ENCODE assay signal across 8 cellular contexts in the genomic region with DNA sequence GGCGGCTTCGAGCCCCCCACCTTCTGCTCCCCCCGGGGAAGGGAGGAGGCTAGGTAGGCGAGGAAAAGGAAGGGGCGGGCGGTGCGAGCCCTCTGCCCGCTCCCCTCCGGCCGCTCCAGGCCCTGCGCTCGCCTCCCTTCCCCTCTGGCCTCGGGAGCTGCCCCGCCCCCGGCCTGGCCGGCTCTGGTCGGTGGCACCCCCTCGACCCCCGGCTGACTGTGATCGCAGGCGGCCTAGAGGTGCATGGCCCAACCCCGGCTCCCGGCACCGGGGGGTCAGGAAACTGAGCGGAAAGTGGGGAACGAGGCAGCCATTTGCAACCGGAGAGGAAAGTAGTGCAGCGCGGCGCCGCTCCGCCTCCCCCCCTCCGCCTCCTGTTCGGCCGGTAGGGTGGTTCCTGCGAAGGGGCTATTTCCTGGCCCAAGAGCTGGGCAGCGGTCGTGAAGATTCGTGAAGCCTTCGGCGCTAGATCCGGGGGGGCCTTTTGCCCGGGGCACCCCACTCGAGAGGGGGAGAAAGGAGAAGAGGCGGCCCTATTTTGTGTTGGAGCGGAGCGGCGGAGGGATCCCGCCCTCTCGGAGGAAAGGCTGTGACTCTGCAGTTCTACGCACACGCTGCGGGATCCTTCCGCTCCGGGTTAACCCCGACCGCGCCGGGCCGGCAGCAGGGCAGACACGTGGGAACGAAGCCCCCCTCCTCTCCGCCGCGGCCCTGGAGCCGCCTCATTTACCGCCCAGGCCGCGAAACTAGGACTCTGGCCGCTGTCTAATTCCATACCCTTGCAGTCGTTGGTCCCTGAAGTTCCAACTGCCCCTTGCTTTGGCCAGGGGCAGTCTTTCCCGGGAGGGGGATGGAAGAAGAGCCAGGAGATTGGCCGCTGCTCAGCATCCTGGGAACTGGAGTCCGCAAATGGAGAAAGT. TPM values are rescaled to one million over a fixed set of nuclear protein-coding genes. Genes with fewer than 3 reads are reported as not detected.
A peak's percentile ranks its signal among the peaks of the same experiment; 100 is the strongest.
DNase-seq lines count a peak whose midpoint lies in the region; ATAC-seq and TF ChIP-seq lines count a peak whose summit lies in the region.

A gene with protein sequence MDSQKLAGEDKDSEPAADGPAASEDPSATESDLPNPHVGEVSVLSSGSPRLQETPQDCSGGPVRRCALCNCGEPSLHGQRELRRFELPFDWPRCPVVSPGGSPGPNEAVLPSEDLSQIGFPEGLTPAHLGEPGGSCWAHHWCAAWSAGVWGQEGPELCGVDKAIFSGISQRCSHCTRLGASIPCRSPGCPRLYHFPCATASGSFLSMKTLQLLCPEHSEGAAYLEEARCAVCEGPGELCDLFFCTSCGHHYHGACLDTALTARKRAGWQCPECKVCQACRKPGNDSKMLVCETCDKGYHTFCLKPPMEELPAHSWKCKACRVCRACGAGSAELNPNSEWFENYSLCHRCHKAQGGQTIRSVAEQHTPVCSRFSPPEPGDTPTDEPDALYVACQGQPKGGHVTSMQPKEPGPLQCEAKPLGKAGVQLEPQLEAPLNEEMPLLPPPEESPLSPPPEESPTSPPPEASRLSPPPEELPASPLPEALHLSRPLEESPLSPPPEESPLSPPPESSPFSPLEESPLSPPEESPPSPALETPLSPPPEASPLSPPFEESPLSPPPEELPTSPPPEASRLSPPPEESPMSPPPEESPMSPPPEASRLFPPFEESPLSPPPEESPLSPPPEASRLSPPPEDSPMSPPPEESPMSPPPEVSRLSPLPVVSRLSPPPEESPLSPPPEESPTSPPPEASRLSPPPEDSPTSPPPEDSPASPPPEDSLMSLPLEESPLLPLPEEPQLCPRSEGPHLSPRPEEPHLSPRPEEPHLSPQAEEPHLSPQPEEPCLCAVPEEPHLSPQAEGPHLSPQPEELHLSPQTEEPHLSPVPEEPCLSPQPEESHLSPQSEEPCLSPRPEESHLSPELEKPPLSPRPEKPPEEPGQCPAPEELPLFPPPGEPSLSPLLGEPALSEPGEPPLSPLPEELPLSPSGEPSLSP (N-terminal part only) (minus strand): TSS at position 558 of the 920 bp plus-strand sequence. CDS start 5,470 bp downstream, outside the sequence.

- no peaks in the 10 kb centered on the region for H3K9me3 Mint-ChIP-seq in activated CD4-positive, alpha-beta T cell treated with anti-CD3 and anti-CD28 coated beads, Interleukin-2, amount 10 ng/mL, durations not matched to agents 24 days and 14 days

- peaks cover 46% of the 10 kb centered on the region for H3K4me1 Mint-ChIP-seq in activated CD4-positive, alpha-beta T cell treated with anti-CD3 and anti-CD28 coated beads, Interleukin-2, amount 10 ng/mL, durations not matched to agents 24 days and 14 days

- intact Hi-C loops in activated CD4-positive, alpha-beta T cell treated with anti-CD3 and anti-CD28 coated beads, Interleukin-2, amount 10 ng/mL, durations not matched to agents 24 days and 14 days (cut with micrococcal nuclease): loop anchor here (1.0 to 5.0 kb wide), 3 partner anchors 9 to 127 kb away; a partner anchor contains a TSS

- H3K27me3 Mint-ChIP-seq in activated CD4-positive, alpha-beta T cell treated with anti-CD3 and anti-CD28 coated beads, Interleukin-2, amount 10 ng/mL, durations not matched to agents 24 days and 14 days: no peaks in the 10 kb centered on the region

- peak within 1 kb of the TSS; percentile 88 for H3K4me3 ChIP-seq in coronary artery

- H3K27ac ChIP-seq in coronary artery: peak within 1 kb of the TSS; percentile 88 to 98

- ATAC-seq in GM18868 (IDR thresholded peaks at IDR 0.05; ENCODE audit: unreplicated experiment) (peak; percentile 55), HG03432 (IDR thresholded peaks at IDR 0.05; ENCODE audit: unreplicated experiment) (peak; percentile 65)

- H3K36me3 Mint-ChIP-seq in activated CD4-positive, alpha-beta T cell treated with anti-CD3 and anti-CD28 coated beads, Interleukin-2, amount 10 ng/mL, durations not matched to agents 24 days and 14 days (ENCODE audit: low read depth): peaks cover 25% of the 10 kb centered on the region

- peak within 1 kb of the TSS; percentile 95 for H3K27ac Mint-ChIP-seq in activated CD4-positive, alpha-beta T cell treated with anti-CD3 and anti-CD28 coated beads, Interleukin-2, amount 10 ng/mL, durations not matched to agents 24 days and 14 days

- DNase-seq in 8988T (peak; percentile 97), NCI-H524 treated with DMSO at 0.1 percent for 48 hours (lab: John Stamatoyannopoulos, UW) (peak; percentile 47), coronary artery (ENCODE audit: low spot score) (peak; percentile 94), left kidney (ENCODE audit: low read depth, low spot score) (peak; percentile 98)
- peak; percentile 96 for DNase-seq in activated CD4-positive, alpha-beta T cell treated with anti-CD3 and anti-CD28 coated beads, Interleukin-2, amount 10 ng/mL, durations not matched to agents 24 days and 14 days
- peak; percentile 91 for DNase-seq in stimulated activated CD4-positive, alpha-beta T cell treated with anti-CD3 and anti-CD28 coated beads, Interleukin-1b, Interleukin-23, amount 100 ng/mL, for 48 hours

- H3K4me3 Mint-ChIP-seq in activated CD4-positive, alpha-beta T cell treated with anti-CD3 and anti-CD28 coated beads, Interleukin-2, amount 10 ng/mL, durations not matched to agents 24 days and 14 days: peak within 1 kb of the TSS; percentile 98

- no peak for TF ChIP-seq CTCF in coronary artery (IDR thresholded peaks at IDR 0.05)

RNA-seq across cellular contexts. Expression of the gene that starts here (rescaled TPM):
- total RNA-seq in activated CD4-positive, alpha-beta T cell treated with anti-CD3 and anti-CD28 coated beads, Interleukin-2, amount 10 ng/mL, durations not matched to agents 24 days and 14 days: 101 TPM in 2 replicates

Comparison
In these comparisons a context has a peak if more than half of its experiments do, and no peak if none do; other contexts are left out.
1. Peak in every context shown above with its lines: DNase-seq, ATAC-seq, H3K4me3 ChIP-seq and H3K27ac ChIP-seq.
2. DNase-seq: peak in every context shown above with its lines; median percentile 98 in left kidney; 97 in 8988T; 96 in activated CD4-positive, alpha-beta T cell treated with anti-CD3 and anti-CD28 coated beads, Interleukin-2, amount 10 ng/mL, durations not matched to agents 24 days and 14 days; 94 in coronary artery; 91 in stimulated activated CD4-positive, alpha-beta T cell treated with anti-CD3 and anti-CD28 coated beads, Interleukin-1b, Interleukin-23, amount 100 ng/mL, for 48 hours; 47 in NCI-H524 treated with DMSO at 0.1 percent for 48 hours.